In genomic region chr16:51538707-51539604, GRCh38 we compare ENCODE assay signal across 10 cellular contexts.
DNase-seq lines count a peak whose midpoint lies in the region; ATAC-seq and TF ChIP-seq lines count a peak whose summit lies in the region.
"Had no signal": no experiment of that assay in that cellular context is flagged by ENCODE, and none has a peak within 500 bp of the region (broad histone marks: within the 10 kb centered on the region; RNA-seq: fewer than 3 reads in every experiment).

No MANE protein-coding gene starts in this region.

- H3F3A ChIP-seq in SK-N-SH (replicated peaks; ENCODE audit: insufficient read depth) = peaks cover 23% of the 10 kb centered on the region

- no peaks in the 10 kb centered on the region for H3K27me3 Mint-ChIP-seq in MCF 10A (ENCODE audit: insufficient read depth, unreplicated experiment)
- H3K27me3 Mint-ChIP-seq in CD8-positive, alpha-beta T cell (ENCODE audit: low read depth) = no peaks in the 10 kb centered on the region

- H3K9me3 ChIP-seq in breast epithelium (no peaks in the 10 kb centered on the region), SK-N-SH (no peaks in the 10 kb centered on the region)
- H3K9me3 ChIP-seq in CD8-positive, alpha-beta T cell (ENCODE audit: low read length) = no peaks in the 10 kb centered on the region

- H3K27ac Mint-ChIP-seq in MCF 10A (ENCODE audit: low read depth, unreplicated experiment) = no peak overlapping the region
- no peak overlapping the region for H3K27ac Mint-ChIP-seq in CD8-positive, alpha-beta T cell

- H2AFZ ChIP-seq in SK-N-SH (ENCODE audit: low read depth) = peak overlapping the region; percentile 64

- H3K4me1 ChIP-seq in breast epithelium = no peaks in the 10 kb centered on the region
- peaks cover 18 to 29% of the 10 kb centered on the region in 2 experiments; a peak in 3 of 4 replicates for H3K4me1 ChIP-seq in SK-N-SH (ENCODE audit: control insufficient read depth in 1 of 2, insufficient read depth in 2 of 2, low read depth in 1 of 2, low read length in 1 of 2)
- H3K4me1 ChIP-seq in CD8-positive, alpha-beta T cell (ENCODE audit: insufficient read depth, low read length) = no peaks in the 10 kb centered on the region

- no peak overlapping the region for H3K27ac ChIP-seq in breast epithelium
- peak overlapping the region; percentile 71 to 88; a peak in 3 of 4 replicates for H3K27ac ChIP-seq in SK-N-SH (ENCODE audit: low read depth in 2 of 2, low read length in 1 of 2)
- no peak overlapping the region for H3K27ac ChIP-seq in CD8-positive, alpha-beta T cell (ENCODE audit: low read depth, low read length)

- intact Hi-C loops in MCF 10A (cut with micrococcal nuclease) = loop anchor here (5.0 to 10.0 kb wide), 3 partner anchors 98 to 446 kb away; no protein-coding TSS in a partner anchor
- intact Hi-C loops in breast epithelium (cut with DNase I; ENCODE audit: low total_unique reads) = no loop called here
- intact Hi-C loops in CD8-positive, alpha-beta T cell (cut with DNase I, micrococcal nuclease) = no loop called here

- H3K4me1 Mint-ChIP-seq in MCF 10A (ENCODE audit: insufficient read depth, unreplicated experiment) = peaks cover 26% of the 10 kb centered on the region
- H3K4me1 Mint-ChIP-seq in CD8-positive, alpha-beta T cell (ENCODE audit: low read depth) = no peaks in the 10 kb centered on the region

- CTCF ChIA-PET in MCF 10A (lab: Yijun Ruan, JAX) (interaction anchor here (0.6 to 1.9 kb wide), 4 partner anchors 12 to 1238 kb away, joined by 3 to 6 read pairs (median 4); no protein-coding TSS in a partner anchor), SK-N-SH (lab: Yijun Ruan, JAX) (no interaction called here)
- CTCF ChIA-PET in CD8-positive, alpha-beta T cell (lab: Charles Lee) = no interaction called here

- H3K4me3 ChIP-seq in breast epithelium (no peak overlapping the region), SK-N-SH (ENCODE audit: low read depth in 2 of 2, low read length in 1 of 2) (peak overlapping the region in 1 of 2 experiments; percentile 12; a peak in 1 of 4 replicates), fibroblast of villous mesenchyme (ENCODE audit: low read depth, low read length) (no peak overlapping the region)
- H3K4me3 ChIP-seq in CD8-positive, alpha-beta T cell (ENCODE audit: low read depth, low read length) = no peak overlapping the region

- no peaks in the 10 kb centered on the region for H4K20me1 ChIP-seq in SK-N-SH (ENCODE audit: insufficient read depth)

- no peaks in the 10 kb centered on the region for H3K9me3 Mint-ChIP-seq in MCF 10A (ENCODE audit: unreplicated experiment)
- H3K9me3 Mint-ChIP-seq in CD8-positive, alpha-beta T cell = peaks cover 5% of the 10 kb centered on the region

- no peaks in the 10 kb centered on the region for H3K79me2 ChIP-seq in SK-N-SH (ENCODE audit: insufficient read depth)

- no peaks in the 10 kb centered on the region for H3K36me3 Mint-ChIP-seq in MCF 10A (ENCODE audit: insufficient read depth, unreplicated experiment)
- no peaks in the 10 kb centered on the region for H3K36me3 Mint-ChIP-seq in CD8-positive, alpha-beta T cell

- H3K9me2 ChIP-seq in SK-N-SH = no peaks in the 10 kb centered on the region

- peak in 1 of 2 experiments; percentile 65; a peak in 2 of 4 replicates for TF ChIP-seq EP300 in SK-N-SH (IDR thresholded peaks at IDR 0.05; ENCODE audit: borderline replicate concordance in 1 of 2, low read depth in 1 of 2, low read length in 1 of 2)

- H3K4me2 ChIP-seq in SK-N-SH = peak overlapping the region; percentile 58

- POLR2A ChIA-PET in MCF 10A (lab: Yijun Ruan, JAX) = interaction anchor here (0.6 to 1.9 kb wide), 5 partner anchors 14 to 113 kb away, joined by 3 to 12 read pairs (median 3); no protein-coding TSS in a partner anchor
- POLR2A ChIA-PET in SK-N-SH (lab: Yijun Ruan, JAX) = no interaction called here
- POLR2A ChIA-PET in CD8-positive, alpha-beta T cell (lab: Charles Lee) = interaction anchor here (0.6 to 0.7 kb wide), 2 partner anchors 221 to 1411 kb away, joined by 4 to 5 read pairs; no protein-coding TSS in a partner anchor

- peak overlapping the region; percentile 35; the same call in 1 of the 2 replicates for H3K9ac ChIP-seq in SK-N-SH

- ATAC-seq in HG03565 (IDR thresholded peaks at IDR 0.05; ENCODE audit: unreplicated experiment) = no peak
- ATAC-seq in CD8-positive, alpha-beta T cell = no peak

- H3K27me3 ChIP-seq in breast epithelium (no peaks in the 10 kb centered on the region), SK-N-SH (ENCODE audit: insufficient read depth) (no peaks in the 10 kb centered on the region)
- H3K27me3 ChIP-seq in CD8-positive, alpha-beta T cell (ENCODE audit: insufficient read depth, low read length) = no peaks in the 10 kb centered on the region

- BruUV-seq in MCF 10A (replicated peaks; lab: Mats Ljungman, UMichigan) = no TSS peak

- no peak for TF ChIP-seq RAD21 in SK-N-SH (IDR thresholded peaks at IDR 0.05; ENCODE audit: low read length)

- H3K36me3 ChIP-seq in breast epithelium (no peaks in the 10 kb centered on the region), SK-N-SH (replicated peaks in 1 of 2; ENCODE audit: control insufficient read depth in 1 of 2, insufficient read depth in 2 of 2, low read length in 1 of 2) (no peaks in the 10 kb centered on the region)
- H3K36me3 ChIP-seq in CD8-positive, alpha-beta T cell (ENCODE audit: insufficient read depth, low read length) = no peaks in the 10 kb centered on the region

- H3K4me3 Mint-ChIP-seq in MCF 10A (ENCODE audit: unreplicated experiment) = peak overlapping the region; percentile 2
- no peak overlapping the region for H3K4me3 Mint-ChIP-seq in CD8-positive, alpha-beta T cell

- no peak for TF ChIP-seq POLR2A in breast epithelium (IDR thresholded peaks at IDR 0.05)

- TF ChIP-seq CTCF in MCF 10A (IDR thresholded peaks at IDR 0.05; ENCODE audit: unreplicated experiment) (no peak), breast epithelium (IDR thresholded peaks at IDR 0.05) (no peak), SK-N-SH (IDR thresholded peaks at IDR 0.05) (no peak), fibroblast of villous mesenchyme (IDR thresholded peaks at IDR 0.05; ENCODE audit: insufficient read depth, low read depth, low read length) (no peak)
- TF ChIP-seq CTCF in CD8-positive, alpha-beta T cell (IDR thresholded peaks at IDR 0.05) = no peak

- DNase-seq in MCF 10A (ENCODE audit: unreplicated experiment) = peak; percentile 93
- no peak for DNase-seq in breast epithelium (ENCODE audit: low spot score in 2 of 2)
- peak; percentile 13 for DNase-seq in SK-N-SH
- DNase-seq in fibroblast of villous mesenchyme (ENCODE audit: low read depth) = peak; percentile 92
- DNase-seq in NOMO-1 (lab: John Stamatoyannopoulos, UW; ENCODE audit: unreplicated experiment in 2 of 2) = no peak
- DNase-seq in CD8-positive, alpha-beta T cell = no peak
- no peak for DNase-seq in activated T-cell treated with anti-CD3 and anti-CD28 coated beads for 4 hours
- DNase-seq: activated CD8-positive, alpha-beta memory T cell treated with anti-CD3 and anti-CD28 coated beads, Interleukin-2, amount 50 U/mL, for 4 hours; NCI-H2107 had no signal

- 5% methylated on average over 6 of the region's 7 CpGs for WGBS in SK-N-SH (ENCODE audit: low lambda C conversion rate)

TF ChIP-seq in SK-N-SH, 30 proteins besides CTCF, POLR2A, EP300 and RAD21 (continues in another document):
- TF ChIP-seq EZH2phosphoT487 (IDR thresholded peaks at IDR 0.05; ENCODE audit: borderline replicate concordance, low read depth) (no peak), USF1 (IDR thresholded peaks at IDR 0.05; ENCODE audit: borderline replicate concordance, low read depth) (no peak), IRF3 (IDR thresholded peaks at IDR 0.05; ENCODE audit: low read depth, low read length) (no peak), TAF1 (IDR thresholded peaks at IDR 0.05; ENCODE audit: borderline replicate concordance, low read depth, low read length) (0 out of 2 replicates have a peak, but pooled peaks have one; percentile 24), PBX3 (IDR thresholded peaks at IDR 0.05) (no peak; the same call in none of the 2 replicates), NRF1 (IDR thresholded peaks at IDR 0.05; ENCODE audit: low read depth, low read length) (no peak), RFX5 (IDR thresholded peaks at IDR 0.05; ENCODE audit: low read length) (no peak), ELF1 (IDR thresholded peaks at IDR 0.05) (no peak), RCOR1 (IDR thresholded peaks at IDR 0.05; ENCODE audit: low read length) (no peak), CHD2 (IDR thresholded peaks at IDR 0.05; ENCODE audit: low read length, partially characterized antibody) (no peak), SMC3 (IDR thresholded peaks at IDR 0.05; ENCODE audit: low read depth, low read length) (no peak), FOXJ3 (CRISPR knock-in tag; IDR thresholded peaks at IDR 0.05) (no peak), JUND (IDR thresholded peaks at IDR 0.05) (peak; percentile 72), MXI1 (IDR thresholded peaks at IDR 0.05; ENCODE audit: low read depth, low read length) (no peak)

Comparison
In these comparisons a context has a peak if more than half of its experiments do, and no peak if none do; other contexts are left out.
1. DNase-seq: peak in MCF 10A (single experiment), SK-N-SH (single experiment) and fibroblast of villous mesenchyme (single experiment); none in breast epithelium (0 of 2), NOMO-1 (0 of 2), CD8-positive, alpha-beta T cell (0 of 7) and activated T-cell treated with anti-CD3 and anti-CD28 coated beads for 4 hours (single experiment).
2. H3K27ac ChIP-seq: peak in SK-N-SH (2 of 2); none in breast epithelium (0 of 2) and CD8-positive, alpha-beta T cell (single experiment).